Comparison of ENCODE assay signal across 8 cellular contexts in the genomic region with DNA sequence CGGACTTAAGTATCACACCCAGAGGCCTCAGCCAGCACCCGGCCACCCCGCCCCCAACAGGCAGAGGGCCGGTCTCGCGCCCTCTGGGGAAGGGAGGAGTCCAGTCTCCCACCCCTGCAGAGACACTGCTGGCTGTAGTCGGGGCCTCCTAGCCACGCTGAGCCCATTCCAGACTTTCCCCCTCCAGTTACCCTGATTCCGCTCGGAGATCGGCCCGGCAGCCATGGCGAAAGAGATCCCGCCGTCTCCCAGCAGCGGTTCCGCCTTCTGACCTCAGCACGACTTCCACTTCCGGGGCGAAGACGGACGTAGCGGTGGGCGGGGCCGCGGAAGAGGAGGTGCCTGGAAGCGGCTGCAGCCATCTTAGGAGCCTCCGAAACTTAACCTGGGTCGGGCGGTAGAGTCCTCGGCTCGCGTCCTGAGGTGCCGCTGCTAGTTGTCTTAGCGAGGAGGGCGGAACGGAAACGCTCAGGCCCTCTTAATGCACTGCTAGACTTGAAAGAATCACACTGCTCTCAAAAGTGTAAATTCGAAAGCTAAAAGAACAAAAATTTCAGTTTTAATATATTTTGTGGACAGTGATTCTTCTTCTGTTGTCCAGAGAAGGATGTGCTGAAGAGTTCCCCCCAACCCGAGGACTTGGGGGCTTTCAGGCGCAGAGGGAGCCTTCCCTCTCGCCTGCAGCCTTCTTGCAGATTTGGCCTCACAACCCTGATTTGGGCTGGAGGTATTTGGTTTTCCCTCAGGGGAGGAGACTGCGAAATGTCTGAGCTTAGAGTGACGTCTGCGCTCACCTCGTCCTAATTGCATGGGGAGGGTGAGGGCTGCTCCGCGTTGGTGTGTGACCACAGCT. TPM values are rescaled to one million over a fixed set of nuclear protein-coding genes. Genes with fewer than 3 reads are reported as not detected.
DNase-seq lines count a peak whose midpoint lies in the region; ATAC-seq and TF ChIP-seq lines count a peak whose summit lies in the region.

A gene with protein sequence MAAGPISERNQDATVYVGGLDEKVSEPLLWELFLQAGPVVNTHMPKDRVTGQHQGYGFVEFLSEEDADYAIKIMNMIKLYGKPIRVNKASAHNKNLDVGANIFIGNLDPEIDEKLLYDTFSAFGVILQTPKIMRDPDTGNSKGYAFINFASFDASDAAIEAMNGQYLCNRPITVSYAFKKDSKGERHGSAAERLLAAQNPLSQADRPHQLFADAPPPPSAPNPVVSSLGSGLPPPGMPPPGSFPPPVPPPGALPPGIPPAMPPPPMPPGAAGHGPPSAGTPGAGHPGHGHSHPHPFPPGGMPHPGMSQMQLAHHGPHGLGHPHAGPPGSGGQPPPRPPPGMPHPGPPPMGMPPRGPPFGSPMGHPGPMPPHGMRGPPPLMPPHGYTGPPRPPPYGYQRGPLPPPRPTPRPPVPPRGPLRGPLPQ (minus strand): TSS at position 269 of the 853 bp plus-strand sequence. CDS start 44 bp downstream, at position 225.

- peaks cover 33% of the 10 kb centered on the region for H4K20me1 ChIP-seq in Loucy (ENCODE audit: insufficient read depth, low read length, poor library complexity, severe bottlenecking)

- H3K27ac Mint-ChIP-seq in activated T-helper 2 cell treated with anti-CD3 and anti-CD28 coated beads, Interferon-gamma antibody, Interleukin-2, Interleukin-4, amounts not matched to agents 10 μg/mL and 5 μg/mL and 100 μg/mL, durations not matched to agents 14 hours and 24 hours and 36 hours: peak within 1 kb of the TSS; percentile 95
- H3K27ac Mint-ChIP-seq in natural killer cell: peak within 1 kb of the TSS; percentile 96 to 98

- intact Hi-C loops in activated T-helper 2 cell treated with anti-CD3 and anti-CD28 coated beads, Interferon-gamma antibody, Interleukin-2, Interleukin-4, amounts not matched to agents 10 μg/mL and 5 μg/mL and 100 μg/mL, durations not matched to agents 14 hours and 24 hours and 36 hours (cut with micrococcal nuclease): loop anchor here (1.0 to 5.0 kb wide), 3 partner anchors 12 to 85 kb away; partner anchors contain the start of genes BOLA1 and OTUD7B
- intact Hi-C loops in natural killer cell (cut with micrococcal nuclease): loop anchor here (1.0 kb wide), 1 partner anchor 39 kb away; no protein-coding TSS in a partner anchor

- H3K9ac ChIP-seq in Loucy (ENCODE audit: low read depth, low read length, poor library complexity, severe bottlenecking): peak within 1 kb of the TSS; percentile 97

- H3K27me3 ChIP-seq in H7 (ENCODE audit: control insufficient read depth, insufficient read depth, low read length) (no peaks in the 10 kb centered on the region), Loucy (ENCODE audit: insufficient read depth, low read length, poor library complexity, severe bottlenecking) (no peaks in the 10 kb centered on the region)

- H3K36me3 Mint-ChIP-seq in activated T-helper 2 cell treated with anti-CD3 and anti-CD28 coated beads, Interferon-gamma antibody, Interleukin-2, Interleukin-4, amounts not matched to agents 10 μg/mL and 5 μg/mL and 100 μg/mL, durations not matched to agents 14 hours and 24 hours and 36 hours (ENCODE audit: low read depth): peaks cover 46% of the 10 kb centered on the region
- H3K36me3 Mint-ChIP-seq in natural killer cell: peaks cover 25% of the 10 kb centered on the region

- no peak for TF ChIP-seq CTCF in Loucy (conservative IDR thresholded peaks at IDR 0.05; ENCODE audit: low read length)
- TF ChIP-seq CTCF in fibroblast of mammary gland (conservative IDR thresholded peaks at IDR 0.05; ENCODE audit: control insufficient read depth, insufficient read depth, low read depth, low read length): no peak
- TF ChIP-seq CTCF in natural killer cell (IDR thresholded peaks at IDR 0.05): no peak

- peaks cover 43% of the 10 kb centered on the region for H3K79me2 ChIP-seq in Loucy (ENCODE audit: insufficient read depth, low read length)

- H3K4me3 Mint-ChIP-seq in activated T-helper 2 cell treated with anti-CD3 and anti-CD28 coated beads, Interferon-gamma antibody, Interleukin-2, Interleukin-4, amounts not matched to agents 10 μg/mL and 5 μg/mL and 100 μg/mL, durations not matched to agents 14 hours and 24 hours and 36 hours (ENCODE audit: low read depth): peak within 1 kb of the TSS; percentile 100
- H3K4me3 Mint-ChIP-seq in natural killer cell: peak within 1 kb of the TSS; percentile 98

- peak within 1 kb of the TSS; percentile 95 for H3K4me3 ChIP-seq in H7 (ENCODE audit: insufficient read depth, low read depth, low read length)
- peak within 1 kb of the TSS; percentile 90 for H3K4me3 ChIP-seq in Loucy (ENCODE audit: low read length, poor library complexity, severe bottlenecking)
- peak within 1 kb of the TSS; percentile 96 for H3K4me3 ChIP-seq in fibroblast of mammary gland (ENCODE audit: control insufficient read depth, low read depth, low read length)

- H3K9me2 ChIP-seq in Loucy (replicated peaks; ENCODE audit: low read depth, low read length): no peaks in the 10 kb centered on the region

- peak within 1 kb of the TSS; percentile 77 for H2AFZ ChIP-seq in Loucy (ENCODE audit: low read length)

- peak; percentile 93 for TF ChIP-seq POLR2A in Raji (IDR thresholded peaks at IDR 0.05; ENCODE audit: insufficient read depth, low read depth, low read length)

- no peaks in the 10 kb centered on the region for H3K9me3 ChIP-seq in Loucy (ENCODE audit: insufficient read depth, low read depth, low read length)

- peaks cover 41% of the 10 kb centered on the region for H3K4me1 Mint-ChIP-seq in activated T-helper 2 cell treated with anti-CD3 and anti-CD28 coated beads, Interferon-gamma antibody, Interleukin-2, Interleukin-4, amounts not matched to agents 10 μg/mL and 5 μg/mL and 100 μg/mL, durations not matched to agents 14 hours and 24 hours and 36 hours (ENCODE audit: low read depth)
- peaks cover 44 to 57% of the 10 kb centered on the region in 2 donors for H3K4me1 Mint-ChIP-seq in natural killer cell

- peak; percentile 93 to 98 (median 94) for ATAC-seq in natural killer cell

- DNase-seq in ELR (ENCODE audit: low read depth) (peak; percentile 95), H7 (peak; percentile 92), fibroblast of mammary gland (ENCODE audit: low read depth) (peak; percentile 87), natural killer cell (peak; percentile 96)
- peak; percentile 95 for DNase-seq in activated T-helper 2 cell treated with anti-CD3 and anti-CD28 coated beads, Interferon-gamma antibody, Interleukin-2, Interleukin-4, amounts not matched to agents 10 μg/mL and 5 μg/mL and 100 μg/mL, durations not matched to agents 14 hours and 24 hours and 36 hours (ENCODE audit: low spot score)
- peak; percentile 90 to 94 (median 92) for DNase-seq in stimulated activated naive CD4-positive, alpha-beta T cell (lab: John Stamatoyannopoulos, UW)

- no peaks in the 10 kb centered on the region for H3K27me3 Mint-ChIP-seq in activated T-helper 2 cell treated with anti-CD3 and anti-CD28 coated beads, Interferon-gamma antibody, Interleukin-2, Interleukin-4, amounts not matched to agents 10 μg/mL and 5 μg/mL and 100 μg/mL, durations not matched to agents 14 hours and 24 hours and 36 hours (ENCODE audit: low read depth)
- peaks cover 6% of the 10 kb centered on the region in 2 donors for H3K27me3 Mint-ChIP-seq in natural killer cell (ENCODE audit: low read depth in 2 of 2)

- H3K36me3 ChIP-seq in H7 (replicated peaks; ENCODE audit: control insufficient read depth, insufficient read depth, low read length) (peaks cover 27% of the 10 kb centered on the region), Loucy (ENCODE audit: insufficient read depth, low read length) (peaks cover 29% of the 10 kb centered on the region; the same call in 1 of the 2 replicates)

- H3F3A ChIP-seq in Loucy (ENCODE audit: low read depth): peaks cover 2% of the 10 kb centered on the region; the same call in 1 of the 2 replicates

- H3K4me2 ChIP-seq in Loucy (ENCODE audit: low read depth, low read length, poor library complexity, severe bottlenecking): peak within 1 kb of the TSS; percentile 95

- peaks cover 28% of the 10 kb centered on the region for H3K4me1 ChIP-seq in Loucy (ENCODE audit: insufficient read depth, low read length, poor library complexity, severe bottlenecking)

- no peaks in the 10 kb centered on the region for H3K9me3 Mint-ChIP-seq in activated T-helper 2 cell treated with anti-CD3 and anti-CD28 coated beads, Interferon-gamma antibody, Interleukin-2, Interleukin-4, amounts not matched to agents 10 μg/mL and 5 μg/mL and 100 μg/mL, durations not matched to agents 14 hours and 24 hours and 36 hours
- H3K9me3 Mint-ChIP-seq in natural killer cell: no peaks in the 10 kb centered on the region

RNA-seq across cellular contexts. Expression of the gene that starts here (rescaled TPM):
- 32.8 and 39.7 TPM in 2 replicates for total RNA-seq in H7 (2014; rRNA removed; shearing (Covaris generic))
- 109 and 113 TPM in 2 replicates for total RNA-seq in activated T-helper 2 cell treated with anti-CD3 and anti-CD28 coated beads, Interferon-gamma antibody, Interleukin-2, Interleukin-4, amounts not matched to agents 10 μg/mL and 5 μg/mL and 100 μg/mL, durations not matched to agents 14 hours and 24 hours and 36 hours
- 10 to 100 TPM; 67.3 to 73.7 (median 68.5) TPM for total RNA-seq in natural killer cell

Comparison
In these comparisons a context has a peak if more than half of its experiments do, and no peak if none do; other contexts are left out.
1. Peak in every context shown above with its lines: DNase-seq, ATAC-seq and H3K4me3 ChIP-seq.